Comparison of ENCODE assay signal across 15 cellular contexts in genomic region chr12:101086490-101086889, GRCh38.
DNase-seq lines count a peak whose midpoint lies in the region; ATAC-seq and TF ChIP-seq lines count a peak whose summit lies in the region.
"Had no signal": no experiment of that assay in that cellular context is flagged by ENCODE, and none has a peak within 500 bp of the region (broad histone marks: within the 10 kb centered on the region; RNA-seq: fewer than 3 reads in every experiment).

No MANE protein-coding gene starts in this region.

- no peak overlapping the region for H3K27ac Mint-ChIP-seq in HFFc6
- H3K27ac Mint-ChIP-seq in natural killer cell: no peak overlapping the region
- H3K27ac Mint-ChIP-seq in CD4-positive, alpha-beta memory T cell: no peak overlapping the region
- H3K27ac Mint-ChIP-seq: activated CD8-positive, alpha-beta T cell treated with anti-CD3 and anti-CD28 coated beads for 36 hours; activated naive CD4-positive, alpha-beta T cell treated with anti-CD3 and anti-CD28 coated beads, Interleukin-2, amount 10 ng/mL, durations not matched to agents 7 days and 5 days; stimulated activated memory B cell treated with anti-CD40 and anti-IgM and Interleukin-4, amounts not matched to agents 10 μg/mL and 1 μg/mL and 100 μg/mL, for 72 hours had no signal

- POLR2A ChIA-PET in A673 (lab: Charles Lee; ENCODE audit: low non-redundant PET): interaction anchor here (0.6 kb wide), 1 partner anchor 12 kb away, joined by 6 read pairs; no protein-coding TSS in a partner anchor
- POLR2A ChIA-PET in CD4-positive, alpha-beta memory T cell (lab: Charles Lee; ENCODE audit: partially characterized antibody): no interaction called here

- intact Hi-C loops in A673 (cut with micrococcal nuclease; ENCODE audit: unreplicated experiment): no loop called here
- intact Hi-C loops in natural killer cell (cut with micrococcal nuclease): no loop called here
- intact Hi-C loops in CD4-positive, alpha-beta memory T cell (cut with micrococcal nuclease): no loop called here

- H3K4me3 ChIP-seq in A673 (ENCODE audit: low read depth, low read length, poor library complexity, severe bottlenecking) (no peak overlapping the region), MM.1S (ENCODE audit: low read length) (no peak overlapping the region)
- no peak overlapping the region for H3K4me3 ChIP-seq in CD4-positive, alpha-beta memory T cell (ENCODE audit: low read length in 2 of 2)

- BruUV-seq in A673 (replicated peaks; lab: Mats Ljungman, UMichigan): no TSS peak

- H3K4me1 ChIP-seq in A673 (ENCODE audit: insufficient read depth, low read length, poor library complexity, severe bottlenecking) (peaks cover 7% of the 10 kb centered on the region), MM.1S (ENCODE audit: low read length) (no peaks in the 10 kb centered on the region)
- no peaks in the 10 kb centered on the region for H3K4me1 ChIP-seq in CD4-positive, alpha-beta memory T cell (ENCODE audit: insufficient read depth, low read length)

- no peaks in the 10 kb centered on the region for H3K9me3 ChIP-seq in A673 (ENCODE audit: low read depth, low read length, poor library complexity, severe bottlenecking)
- H3K9me3 ChIP-seq in MM.1S (replicated peaks; ENCODE audit: insufficient read depth, low read length): no peaks in the 10 kb centered on the region
- H3K9me3 ChIP-seq in CD4-positive, alpha-beta memory T cell (ENCODE audit: control insufficient read depth in 1 of 2, low read length in 2 of 2): no peaks in the 10 kb centered on the region

- no peaks in the 10 kb centered on the region for H4K20me1 ChIP-seq in MM.1S (ENCODE audit: insufficient read depth, low read length)

- H3K4me1 Mint-ChIP-seq in HFFc6 (ENCODE audit: low read depth): no peaks in the 10 kb centered on the region
- no peaks in the 10 kb centered on the region for H3K4me1 Mint-ChIP-seq in natural killer cell
- peaks cover 0 to 2% (median 1%) of the 10 kb centered on the region in 4 donors for H3K4me1 Mint-ChIP-seq in CD4-positive, alpha-beta memory T cell
- H3K4me1 Mint-ChIP-seq: activated naive CD4-positive, alpha-beta T cell treated with anti-CD3 and anti-CD28 coated beads, Interleukin-2, amount 10 ng/mL, durations not matched to agents 7 days and 5 days; stimulated activated memory B cell treated with anti-CD40 and anti-IgM and Interleukin-4, amounts not matched to agents 10 μg/mL and 1 μg/mL and 100 μg/mL, for 72 hours had no signal

- no peaks in the 10 kb centered on the region for H3K79me2 ChIP-seq in MM.1S (ENCODE audit: low read length)

- H3K36me3 Mint-ChIP-seq in HFFc6 (ENCODE audit: low read depth): no peaks in the 10 kb centered on the region
- no peaks in the 10 kb centered on the region for H3K36me3 Mint-ChIP-seq in natural killer cell
- no peaks in the 10 kb centered on the region for H3K36me3 Mint-ChIP-seq in CD4-positive, alpha-beta memory T cell
- H3K36me3 Mint-ChIP-seq: activated naive CD4-positive, alpha-beta T cell treated with anti-CD3 and anti-CD28 coated beads, Interleukin-2, amount 10 ng/mL, durations not matched to agents 7 days and 5 days; stimulated activated memory B cell treated with anti-CD40 and anti-IgM and Interleukin-4, amounts not matched to agents 10 μg/mL and 1 μg/mL and 100 μg/mL, for 72 hours had no signal

- peak overlapping the region; percentile 7; the same call in 1 of the 2 replicates for H3K4me3 Mint-ChIP-seq in HFFc6
- H3K4me3 Mint-ChIP-seq in natural killer cell: no peak overlapping the region
- H3K4me3 Mint-ChIP-seq in CD4-positive, alpha-beta memory T cell: no peak overlapping the region
- H3K4me3 Mint-ChIP-seq: activated CD8-positive, alpha-beta T cell treated with anti-CD3 and anti-CD28 coated beads for 36 hours; activated naive CD4-positive, alpha-beta T cell treated with anti-CD3 and anti-CD28 coated beads, Interleukin-2, amount 10 ng/mL, durations not matched to agents 7 days and 5 days; stimulated activated memory B cell treated with anti-CD40 and anti-IgM and Interleukin-4, amounts not matched to agents 10 μg/mL and 1 μg/mL and 100 μg/mL, for 72 hours had no signal

- H3K9me3 Mint-ChIP-seq in HFFc6 (peaks cover 15% of the 10 kb centered on the region), natural killer cell (peaks cover 7 to 12% of the 10 kb centered on the region in 2 donors)
- peaks cover 0 to 7% (median 0%) of the 10 kb centered on the region in 8 donors for H3K9me3 Mint-ChIP-seq in CD4-positive, alpha-beta memory T cell
- H3K9me3 Mint-ChIP-seq: activated CD8-positive, alpha-beta T cell treated with anti-CD3 and anti-CD28 coated beads for 36 hours; activated naive CD4-positive, alpha-beta T cell treated with anti-CD3 and anti-CD28 coated beads, Interleukin-2, amount 10 ng/mL, durations not matched to agents 7 days and 5 days had no signal

- H3K27me3 ChIP-seq in A673 (replicated peaks; ENCODE audit: insufficient read depth, low read depth, low read length, poor library complexity) (no peaks in the 10 kb centered on the region), MM.1S (replicated peaks; ENCODE audit: insufficient read depth, low read length) (no peaks in the 10 kb centered on the region)
- no peaks in the 10 kb centered on the region for H3K27me3 ChIP-seq in CD4-positive, alpha-beta memory T cell (ENCODE audit: insufficient read depth, low read length)

- ATAC-seq in natural killer cell: no peak
- ATAC-seq: activated CD8-positive, alpha-beta T cell treated with anti-CD3 and anti-CD28 coated beads for 36 hours; left colon; stimulated activated memory B cell treated with anti-CD40 and anti-IgM and Interleukin-4, amounts not matched to agents 10 μg/mL and 1 μg/mL and 100 μg/mL, for 72 hours had no signal

- H3K9ac ChIP-seq in MM.1S (ENCODE audit: low read length): no peak overlapping the region

- no peaks in the 10 kb centered on the region for H3K36me3 ChIP-seq in A673 (ENCODE audit: insufficient read depth, low read length, poor library complexity, severe bottlenecking)
- no peaks in the 10 kb centered on the region; the same call in 1 of the 2 replicates for H3K36me3 ChIP-seq in MM.1S (replicated peaks; ENCODE audit: insufficient read depth, low read length)
- no peaks in the 10 kb centered on the region for H3K36me3 ChIP-seq in CD4-positive, alpha-beta memory T cell (ENCODE audit: insufficient read depth, low read length)

- H3K27ac ChIP-seq in A673 (ENCODE audit: low read depth, low read length, poor library complexity, severe bottlenecking) (no peak overlapping the region), MM.1S (ENCODE audit: low read length) (no peak overlapping the region)
- no peak overlapping the region for H3K27ac ChIP-seq in CD4-positive, alpha-beta memory T cell (ENCODE audit: low read depth, low read length)

- no peak overlapping the region for H2AFZ ChIP-seq in MM.1S (ENCODE audit: low read length)

- H3F3A ChIP-seq in MM.1S (ENCODE audit: insufficient read depth, low read length): no peaks in the 10 kb centered on the region

- DNase-seq in A673 (ENCODE audit: low spot score) (peak; percentile 54), HFFc6 (no peak), SW480 (ENCODE audit: low spot score) (peak; percentile 39), glomerular visceral epithelial cell (ENCODE audit: extremely low spot score) (peak; percentile 51), NCI-H2081 (lab: John Stamatoyannopoulos, UW) (no peak), MM.1S (no peak), natural killer cell (no peak)
- DNase-seq in CD4-positive, alpha-beta memory T cell: no peak
- DNase-seq: activated CD8-positive, alpha-beta T cell treated with anti-CD3 and anti-CD28 coated beads for 36 hours; activated naive CD4-positive, alpha-beta T cell treated with anti-CD3 and anti-CD28 coated beads, Interleukin-2, amount 10 ng/mL, durations not matched to agents 7 days and 5 days; AML-193; cortex of kidney; foreskin melanocyte; left colon had no signal

- CTCF ChIA-PET in A673 (lab: Charles Lee): no interaction called here
- CTCF ChIA-PET in CD4-positive, alpha-beta memory T cell (lab: Charles Lee; ENCODE audit: partially characterized antibody): no interaction called here

- H3K4me2 ChIP-seq in MM.1S (ENCODE audit: low read depth, low read length): no peak overlapping the region

- TF ChIP-seq CTCF in A673 (conservative IDR thresholded peaks at IDR 0.05; ENCODE audit: low read depth, low read length): no peak
- TF ChIP-seq CTCF in HFFc6 (IDR thresholded peaks at IDR 0.05): no peak
- TF ChIP-seq CTCF in MM.1S (IDR thresholded peaks at IDR 0.05; ENCODE audit: low read length): no peak
- TF ChIP-seq CTCF in natural killer cell (IDR thresholded peaks at IDR 0.05): no peak

- no peaks in the 10 kb centered on the region for H3K9me2 ChIP-seq in MM.1S (replicated peaks; ENCODE audit: insufficient read depth, low read length)

- H3K27me3 Mint-ChIP-seq in HFFc6 (ENCODE audit: insufficient read depth) (no peaks in the 10 kb centered on the region), natural killer cell (ENCODE audit: low read depth in 2 of 2) (peaks cover 0 to 2% of the 10 kb centered on the region in 2 donors)
- no peaks in the 10 kb centered on the region for H3K27me3 Mint-ChIP-seq in CD4-positive, alpha-beta memory T cell
- H3K27me3 Mint-ChIP-seq: activated CD8-positive, alpha-beta T cell treated with anti-CD3 and anti-CD28 coated beads for 36 hours; activated naive CD4-positive, alpha-beta T cell treated with anti-CD3 and anti-CD28 coated beads, Interleukin-2, amount 10 ng/mL, durations not matched to agents 7 days and 5 days had no signal

Comparison
In these comparisons a context has a peak if more than half of its experiments do, and no peak if none do; other contexts are left out.
1. DNase-seq: peak in A673 (single experiment), SW480 (single experiment) and glomerular visceral epithelial cell (single experiment); none in HFFc6 (single experiment), NCI-H2081 (0 of 2), MM.1S (single experiment), natural killer cell (single experiment) and CD4-positive, alpha-beta memory T cell (0 of 5).